8 cellular contexts compared by ENCODE assay signal in genomic region chr20:44521484-44522481, GRCh38.
DNase-seq lines count a peak whose midpoint lies in the region; ATAC-seq and FAIRE-seq lines count a peak whose summit lies in the region.

Gene SERINC3, minus strand, starts transcription at chr20:44522070. Its CDS starts 119 bp downstream, at chr20:44521951.

- DNase-seq in COLO829 (ENCODE audit: low spot score), result peak; percentile 94
- DNase-seq in HTR-8/SVneo (ENCODE audit: insufficient read length, low spot score), result peak; percentile 100
- peak; percentile 94 for DNase-seq in NOMO-1 treated with DMSO at 0.1 percent for 48 hours (lab: John Stamatoyannopoulos, UW; ENCODE audit: unreplicated experiment)
- DNase-seq in activated CD8-positive, alpha-beta memory T cell treated with anti-CD3 and anti-CD28 coated beads for 4 hours (ENCODE audit: low read depth in 2 of 2), result peak; percentile 91 to 93
- peak; percentile 94 to 96 (median 95) for DNase-seq in effector memory CD4-positive, alpha-beta T cell
- peak; percentile 97 for DNase-seq in medulla oblongata (ENCODE audit: extremely low spot score)
- DNase-seq in stimulated activated CD8-positive, alpha-beta memory T cell treated with anti-CD3 and anti-CD28 coated beads, Interleukin-12 subunit alpha, Interleukin-12 subunit beta, amount 100 ng/mL, for 1 hour (ENCODE audit: low read depth), result peak; percentile 94

- peak; percentile 97 for ATAC-seq in GM21360 (IDR thresholded peaks at IDR 0.05; ENCODE audit: unreplicated experiment)

- peak within 1 kb of the TSS; percentile 93 for H3K4me3 ChIP-seq in effector memory CD4-positive, alpha-beta T cell (ENCODE audit: insufficient read depth, low read depth, low read length, poor library complexity, severe bottlenecking)

- H3K36me3 ChIP-seq in effector memory CD4-positive, alpha-beta T cell (ENCODE audit: control insufficient read depth, insufficient read depth, low read length), result no peaks in the 10 kb centered on the region

- peak; percentile 100 for FAIRE-seq in HTR-8/SVneo (lab: Jason Lieb, UNC)

- no peaks in the 10 kb centered on the region for H3K9me3 ChIP-seq in effector memory CD4-positive, alpha-beta T cell (ENCODE audit: control insufficient read depth, low read length)

- no peaks in the 10 kb centered on the region for H3K27me3 ChIP-seq in effector memory CD4-positive, alpha-beta T cell (replicated peaks; ENCODE audit: control insufficient read depth, insufficient read depth, low read length, poor library complexity, severe bottlenecking)

- H3K4me1 ChIP-seq in effector memory CD4-positive, alpha-beta T cell (ENCODE audit: control insufficient read depth, insufficient read depth, low read length, poor library complexity, severe bottlenecking), result peaks cover 35% of the 10 kb centered on the region

- peak within 1 kb of the TSS; percentile 99 for H3K27ac ChIP-seq in effector memory CD4-positive, alpha-beta T cell (ENCODE audit: insufficient read depth, low read length, poor library complexity, severe bottlenecking)

Comparison
In these comparisons a context has a peak if more than half of its experiments do, and no peak if none do; other contexts are left out.
1. Peak in every context shown above with its lines: DNase-seq, ATAC-seq, H3K4me3 ChIP-seq and H3K27ac ChIP-seq.